ENCODE assay signal across 10 cellular contexts in the genomic region with DNA sequence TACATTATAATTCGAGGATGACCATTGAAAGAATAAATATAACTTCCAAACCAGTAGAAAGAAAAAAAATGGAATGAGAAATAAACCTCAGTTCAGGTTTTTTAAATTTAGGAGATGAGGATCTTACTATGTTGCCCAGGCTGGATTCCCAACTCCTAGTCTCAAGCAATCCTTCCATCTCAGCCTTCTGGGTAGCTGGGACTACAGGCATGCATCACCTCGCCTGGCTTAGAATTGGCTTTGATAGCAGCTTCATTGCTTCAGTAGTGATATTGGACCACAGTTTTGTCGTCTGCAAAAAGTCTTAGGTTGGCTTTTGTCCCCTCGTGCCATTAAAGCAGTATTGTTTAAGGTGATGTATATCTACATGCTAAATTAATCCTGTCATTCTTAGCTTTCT. TPM values are rescaled to one million over a fixed set of nuclear protein-coding genes. Genes with fewer than 3 reads are reported as not detected.
DNase-seq lines count a peak whose midpoint lies in the region; ATAC-seq and TF ChIP-seq lines count a peak whose summit lies in the region.
"Had no signal": no experiment of that assay in that cellular context is flagged by ENCODE, and none has a peak within 500 bp of the region (broad histone marks: within the 10 kb centered on the region; RNA-seq: fewer than 3 reads in every experiment).

No MANE protein-coding gene starts in this region.

- peaks cover 25% of the 10 kb centered on the region for H3K36me3 Mint-ChIP-seq in T-helper 2 cell treated with Interferon-gamma antibody and Interleukin-4, amounts not matched to agents 5 μg/mL and 100 μg/mL, for 36 hours (ENCODE audit: low read depth)
- peaks cover 56% of the 10 kb centered on the region for H3K36me3 Mint-ChIP-seq in effector memory CD8-positive, alpha-beta T cell (ENCODE audit: insufficient read depth)

- H3K18ac ChIP-seq in trophoblast cell (ENCODE audit: low read length): no peak overlapping the region

- H3K4me1 Mint-ChIP-seq in T-helper 2 cell treated with Interferon-gamma antibody and Interleukin-4, amounts not matched to agents 5 μg/mL and 100 μg/mL, for 36 hours (ENCODE audit: low read depth): peaks cover 26% of the 10 kb centered on the region
- peaks cover 27 to 40% of the 10 kb centered on the region in 2 donors for H3K4me1 Mint-ChIP-seq in effector memory CD8-positive, alpha-beta T cell (ENCODE audit: low read depth in 2 of 2)

- no peak overlapping the region for H2BK12ac ChIP-seq in trophoblast cell (ENCODE audit: low read length)

- DNase-seq in T-helper 2 cell treated with Interferon-gamma antibody and Interleukin-4, amounts not matched to agents 5 μg/mL and 100 μg/mL, for 36 hours (ENCODE audit: low spot score): no peak
- DNase-seq in T-helper 2 cell (no peak), PC-9 (no peak), trophoblast cell (no peak), sciatic nerve (ENCODE audit: low spot score) (no peak), HuH-7 (ENCODE audit: low spot score) (no peak)
- no peak for DNase-seq in effector memory CD8-positive, alpha-beta T cell
- DNase-seq: NCI-H1092, nucleus accumbens had no signal

- no peaks in the 10 kb centered on the region for H3K9me3 ChIP-seq in PC-9 (ENCODE audit: insufficient read depth, low read depth)
- H3K9me3 ChIP-seq in trophoblast cell (ENCODE audit: insufficient read depth, low read depth, low read length): peaks cover 2% of the 10 kb centered on the region

- CTCF ChIA-PET in PC-9 (lab: Charles Lee): interaction anchor here (0.7 kb wide), 1 partner anchor 613 kb away, joined by 7 read pairs; no protein-coding TSS in a partner anchor

- no peaks in the 10 kb centered on the region for H3K9me2 ChIP-seq in PC-9 (ENCODE audit: insufficient read depth)

- peaks cover 17% of the 10 kb centered on the region for H3K4me1 ChIP-seq in PC-9 (replicated peaks; ENCODE audit: insufficient read depth)
- peaks cover 3 to 8% of the 10 kb centered on the region in 2 experiments for H3K4me1 ChIP-seq in trophoblast cell (ENCODE audit: control insufficient read depth in 1 of 2, insufficient read depth in 2 of 2, low read length in 2 of 2)

- POLR2A ChIA-PET in PC-9 (lab: Charles Lee; ENCODE audit: unreplicated experiment): no interaction called here

- H3K9me3 Mint-ChIP-seq in T-helper 2 cell treated with Interferon-gamma antibody and Interleukin-4, amounts not matched to agents 5 μg/mL and 100 μg/mL, for 36 hours: no peaks in the 10 kb centered on the region
- no peaks in the 10 kb centered on the region for H3K9me3 Mint-ChIP-seq in effector memory CD8-positive, alpha-beta T cell

- H3K4me3 ChIP-seq in PC-9 (no peak overlapping the region), trophoblast cell (ENCODE audit: low read depth, low read length) (no peak overlapping the region)

- H3K4me3 Mint-ChIP-seq in T-helper 2 cell treated with Interferon-gamma antibody and Interleukin-4, amounts not matched to agents 5 μg/mL and 100 μg/mL, for 36 hours: peak overlapping the region; percentile 91
- peak overlapping the region; percentile 100 for H3K4me3 Mint-ChIP-seq in effector memory CD8-positive, alpha-beta T cell

- H3K4ac ChIP-seq in trophoblast cell (ENCODE audit: low read depth, low read length): peak overlapping the region; percentile 91

- H3K27ac ChIP-seq in PC-9: no peak overlapping the region
- no peak overlapping the region for H3K27ac ChIP-seq in trophoblast cell (ENCODE audit: low read depth, low read length)

- peaks cover 9% of the 10 kb centered on the region for H3K79me1 ChIP-seq in trophoblast cell (ENCODE audit: low read length)

- H2AFZ ChIP-seq in PC-9: no peak overlapping the region
- no peak overlapping the region for H2AFZ ChIP-seq in trophoblast cell (ENCODE audit: insufficient read depth, low read length, poor library complexity)

- H3K79me2 ChIP-seq in PC-9 (ENCODE audit: low read depth): peaks cover 70% of the 10 kb centered on the region
- peaks cover 32% of the 10 kb centered on the region for H3K79me2 ChIP-seq in trophoblast cell (ENCODE audit: control insufficient read depth, insufficient read depth, low read length, poor library complexity)

- H3K4me2 ChIP-seq in PC-9 (peak overlapping the region; percentile 89; the same call in 1 of the 2 replicates), trophoblast cell (ENCODE audit: low read length) (no peak overlapping the region)

- H4K8ac ChIP-seq in trophoblast cell (ENCODE audit: low read depth, low read length): no peak overlapping the region

- peaks cover 22% of the 10 kb centered on the region for H3F3A ChIP-seq in PC-9 (ENCODE audit: insufficient read depth, low read depth)

- H3K23ac ChIP-seq in trophoblast cell (ENCODE audit: low read length): no peak overlapping the region

- no CpG with 5 or more reads among the region's 4 CpGs for WGBS in trophoblast cell (ENCODE audit: extremely low coverage, insufficient coverage, insufficient read length)

- no peak for TF ChIP-seq CTCF in PC-9 (conservative IDR thresholded peaks at IDR 0.05)

- no peak overlapping the region for H3K14ac ChIP-seq in trophoblast cell (ENCODE audit: low read length)

- peaks cover 51% of the 10 kb centered on the region for H4K20me1 ChIP-seq in PC-9 (ENCODE audit: insufficient read depth)

- intact Hi-C loops in PC-9 (cut with micrococcal nuclease; ENCODE audit: unreplicated experiment): loop anchor here (10.0 kb wide), 2 partner anchors 782 to 852 kb away; partner anchors contain the start of genes BTBD19, DYNLT4, KIF2C and PLK3
- intact Hi-C loops in sciatic nerve (cut with DNase I): no loop called here

- no peak overlapping the region for H4K91ac ChIP-seq in trophoblast cell (ENCODE audit: low read depth, low read length)

- no peak overlapping the region for H4K12ac ChIP-seq in trophoblast cell (ENCODE audit: low read depth, low read length)

- no peaks in the 10 kb centered on the region for H3K27me3 Mint-ChIP-seq in T-helper 2 cell treated with Interferon-gamma antibody and Interleukin-4, amounts not matched to agents 5 μg/mL and 100 μg/mL, for 36 hours (ENCODE audit: low read depth)
- no peaks in the 10 kb centered on the region for H3K27me3 Mint-ChIP-seq in effector memory CD8-positive, alpha-beta T cell

- H2AK5ac ChIP-seq in trophoblast cell (ENCODE audit: low read length): no peak overlapping the region

- no peak overlapping the region for H2BK120ac ChIP-seq in trophoblast cell (ENCODE audit: insufficient read depth, low read length, poor library complexity)

- H3K27me3 ChIP-seq in PC-9 (ENCODE audit: insufficient read depth, low read depth): no peaks in the 10 kb centered on the region
- H3K27me3 ChIP-seq in trophoblast cell (ENCODE audit: insufficient read depth, low read length): no peaks in the 10 kb centered on the region

- H2BK5ac ChIP-seq in trophoblast cell (ENCODE audit: low read depth, low read length, poor library complexity): no peak overlapping the region

- ATAC-seq in effector memory CD8-positive, alpha-beta T cell (replicated peaks): no peak
- no peak for ATAC-seq in sciatic nerve
- no peak for ATAC-seq in GM21447 (IDR thresholded peaks at IDR 0.05; ENCODE audit: unreplicated experiment)

- no peak overlapping the region for H3K9ac ChIP-seq in trophoblast cell (ENCODE audit: low read length)

- H3K36me3 ChIP-seq in PC-9 (ENCODE audit: low read depth) (peaks cover 11% of the 10 kb centered on the region), trophoblast cell (ENCODE audit: control insufficient read depth in 1 of 2, insufficient read depth in 2 of 2, low read length in 2 of 2) (peaks cover 4 to 5% of the 10 kb centered on the region in 2 experiments)

- BruUV-seq in PC-9 (replicated peaks; lab: Mats Ljungman, UMichigan): no TSS peak

- H3K27ac Mint-ChIP-seq in T-helper 2 cell treated with Interferon-gamma antibody and Interleukin-4, amounts not matched to agents 5 μg/mL and 100 μg/mL, for 36 hours: peak overlapping the region; percentile 89
- peak overlapping the region; percentile 98 for H3K27ac Mint-ChIP-seq in effector memory CD8-positive, alpha-beta T cell

RNA-seq across cellular contexts. Expression of gene NASP, which starts 2.9 kb away (rescaled TPM):
- total RNA-seq in PC-9 (2021) (211 and 221 TPM in 2 replicates), sciatic nerve (66.8 TPM)
- polyA plus RNA-seq in trophoblast cell (2013): 129 and 144 TPM in 2 replicates

RNA-seq across cellular contexts. Expression of gene AKR1A1, which starts 36.1 kb away (rescaled TPM):
- total RNA-seq in PC-9 (2021) (202 and 277 TPM in 2 replicates), sciatic nerve (96.3 TPM)
- polyA plus RNA-seq in trophoblast cell (2013): 105 and 110 TPM in 2 replicates

RNA-seq across cellular contexts. Expression of gene CCDC17, which starts 37.1 kb away (rescaled TPM):
- total RNA-seq in PC-9 (2021) (5.6 and 6.6 TPM in 2 replicates), sciatic nerve (5.2 TPM)
- 0.49 and 0.54 TPM in 2 replicates for polyA plus RNA-seq in trophoblast cell (2013)
